1 cellular context compared by ENCODE assay signal in the genomic region with DNA sequence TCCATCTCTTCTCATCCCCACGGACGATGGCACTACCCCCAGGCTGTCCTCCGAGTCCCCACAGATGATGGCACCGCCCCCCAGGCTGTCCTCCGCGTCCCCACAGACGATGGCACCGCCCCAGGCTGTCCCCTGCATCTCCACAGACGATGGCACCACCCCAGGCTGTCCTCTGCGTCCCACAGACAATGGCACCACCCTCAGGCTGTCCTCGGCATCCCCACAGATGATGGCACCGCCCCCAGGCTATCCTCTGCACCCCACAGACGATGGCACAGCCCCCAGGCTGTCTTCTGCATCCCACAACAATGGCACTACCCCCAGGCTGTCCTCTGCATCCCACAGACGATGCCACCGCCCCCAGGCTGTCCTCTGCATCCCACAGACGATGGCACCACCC.
TF ChIP-seq lines count a peak whose summit lies in the region.

No MANE protein-coding gene starts in this region.

TF ChIP-seq in A549, 52 proteins besides CTCF, POLR2A, EP300 and RAD21 (continued from another document):
- TF ChIP-seq, protein P1, sequence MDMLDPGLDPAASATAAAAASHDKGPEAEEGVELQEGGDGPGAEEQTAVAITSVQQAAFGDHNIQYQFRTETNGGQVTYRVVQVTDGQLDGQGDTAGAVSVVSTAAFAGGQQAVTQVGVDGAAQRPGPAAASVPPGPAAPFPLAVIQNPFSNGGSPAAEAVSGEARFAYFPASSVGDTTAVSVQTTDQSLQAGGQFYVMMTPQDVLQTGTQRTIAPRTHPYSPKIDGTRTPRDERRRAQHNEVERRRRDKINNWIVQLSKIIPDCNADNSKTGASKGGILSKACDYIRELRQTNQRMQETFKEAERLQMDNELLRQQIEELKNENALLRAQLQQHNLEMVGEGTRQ (IDR thresholded peaks at IDR 0.05): no peak
- TF ChIP-seq ZFP36 (IDR thresholded peaks at IDR 0.05; ENCODE audit: borderline replicate concordance, partially characterized antibody) (no peak), SREBF2 (IDR thresholded peaks at IDR 0.05) (no peak), CHD4 (IDR thresholded peaks at IDR 0.05; ENCODE audit: borderline replicate concordance) (no peak)
- TF ChIP-seq, protein P2, sequence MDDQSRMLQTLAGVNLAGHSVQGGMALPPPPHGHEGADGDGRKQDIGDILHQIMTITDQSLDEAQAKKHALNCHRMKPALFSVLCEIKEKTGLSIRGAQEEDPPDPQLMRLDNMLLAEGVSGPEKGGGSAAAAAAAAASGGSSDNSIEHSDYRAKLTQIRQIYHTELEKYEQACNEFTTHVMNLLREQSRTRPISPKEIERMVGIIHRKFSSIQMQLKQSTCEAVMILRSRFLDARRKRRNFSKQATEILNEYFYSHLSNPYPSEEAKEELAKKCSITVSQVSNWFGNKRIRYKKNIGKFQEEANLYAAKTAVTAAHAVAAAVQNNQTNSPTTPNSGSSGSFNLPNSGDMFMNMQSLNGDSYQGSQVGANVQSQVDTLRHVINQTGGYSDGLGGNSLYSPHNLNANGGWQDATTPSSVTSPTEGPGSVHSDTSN (IDR thresholded peaks at IDR 0.05): no peak
- TF ChIP-seq, protein P3, sequence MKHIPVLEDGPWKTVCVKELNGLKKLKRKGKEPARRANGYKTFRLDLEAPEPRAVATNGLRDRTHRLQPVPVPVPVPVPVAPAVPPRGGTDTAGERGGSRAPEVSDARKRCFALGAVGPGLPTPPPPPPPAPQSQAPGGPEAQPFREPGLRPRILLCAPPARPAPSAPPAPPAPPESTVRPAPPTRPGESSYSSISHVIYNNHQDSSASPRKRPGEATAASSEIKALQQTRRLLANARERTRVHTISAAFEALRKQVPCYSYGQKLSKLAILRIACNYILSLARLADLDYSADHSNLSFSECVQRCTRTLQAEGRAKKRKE (CRISPR knock-in tag; IDR thresholded peaks at IDR 0.05; ENCODE audit: low read depth): no peak
